In the genomic region with DNA sequence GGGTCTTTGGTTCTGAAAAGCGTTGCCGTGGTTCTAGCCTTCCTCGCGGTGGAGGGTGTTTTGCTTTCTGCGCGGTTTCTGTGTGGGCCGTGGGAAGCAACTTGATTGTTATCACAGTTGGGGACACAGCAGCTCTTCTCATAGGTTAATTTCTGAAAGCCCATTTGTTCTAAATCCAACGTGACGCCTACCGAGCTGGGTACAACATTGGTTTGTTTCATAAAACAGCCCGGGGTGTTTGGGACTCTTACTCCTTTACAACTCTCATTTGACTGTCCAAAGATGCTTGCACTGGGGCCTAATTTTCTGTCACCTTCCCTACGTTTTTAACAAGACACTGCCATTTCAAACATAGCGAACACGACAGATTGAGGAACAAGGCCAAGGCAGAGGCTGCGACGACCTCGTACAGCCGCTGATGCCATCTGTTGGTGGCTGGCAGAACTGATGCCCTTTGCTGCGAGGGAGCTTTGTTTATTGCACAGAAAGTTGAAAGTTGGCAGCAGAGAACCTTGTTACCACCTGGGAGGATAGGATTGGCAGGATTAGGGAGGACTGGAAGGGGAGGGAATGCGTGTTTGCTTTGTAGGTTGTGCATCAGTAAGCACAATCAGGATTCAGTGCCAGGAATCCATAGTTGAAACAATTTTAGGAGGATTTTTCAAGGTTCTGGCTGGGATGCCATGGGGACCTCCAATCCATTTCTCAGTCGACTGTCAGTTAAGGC, we compare ENCODE assay signal across 8 cellular contexts.
DNase-seq lines count a peak whose midpoint lies in the region; ATAC-seq and TF ChIP-seq lines count a peak whose summit lies in the region.

No MANE protein-coding gene starts in this region.

- no peak overlapping the region for H3K4me3 ChIP-seq in WERI-Rb-1 (ENCODE audit: low read depth, low read length)

- no peaks in the 10 kb centered on the region for H3K27me3 ChIP-seq in WERI-Rb-1 (ENCODE audit: insufficient read depth, low read depth, severe bottlenecking)

- ATAC-seq in HG02678 (IDR thresholded peaks at IDR 0.05; ENCODE audit: unreplicated experiment) (peak; percentile 70), HG02870 (IDR thresholded peaks at IDR 0.05; ENCODE audit: unreplicated experiment) (no peak)

- H3K36me3 ChIP-seq in WERI-Rb-1, result no peaks in the 10 kb centered on the region

- peak; percentile 97 for TF ChIP-seq CTCF in WERI-Rb-1 (IDR thresholded peaks at IDR 0.05; ENCODE audit: low read depth, low read length)

- DNase-seq in Caki2 (ENCODE audit: low read depth), result peak; percentile 78
- DNase-seq in NCI-H2171 treated with DMSO at 0.1 percent for 48 hours (lab: John Stamatoyannopoulos, UW), result peak; percentile 90
- peak; percentile 82 for DNase-seq in WERI-Rb-1
- DNase-seq in brain pericyte (ENCODE audit: low read depth, low spot score), result peak; percentile 41
- peak; percentile 83 for DNase-seq in inferior parietal cortex (ENCODE audit: extremely low spot score)
- peak; percentile 72 to 83 (median 74) for DNase-seq in stimulated activated CD4-positive, alpha-beta T cell treated with anti-CD3 and anti-CD28 coated beads, Interleukin-12 subunit alpha, Interleukin-12 subunit beta, amount 100 ng/mL, for 48 hours (ENCODE audit: low read depth in 2 of 3, low spot score in 1 of 3)

- in situ Hi-C loops in Caki2 (cut with HindIII; ENCODE audit: low pct_unique_long_range_greater_than_20kb, low sequenced_read_pairs), result no loop called here

- no peak overlapping the region for H3K27ac ChIP-seq in WERI-Rb-1

- H3K9me3 ChIP-seq in WERI-Rb-1 (ENCODE audit: severe bottlenecking), result no peaks in the 10 kb centered on the region
